Comparison of ENCODE assay signal across 8 cellular contexts in the genomic region with DNA sequence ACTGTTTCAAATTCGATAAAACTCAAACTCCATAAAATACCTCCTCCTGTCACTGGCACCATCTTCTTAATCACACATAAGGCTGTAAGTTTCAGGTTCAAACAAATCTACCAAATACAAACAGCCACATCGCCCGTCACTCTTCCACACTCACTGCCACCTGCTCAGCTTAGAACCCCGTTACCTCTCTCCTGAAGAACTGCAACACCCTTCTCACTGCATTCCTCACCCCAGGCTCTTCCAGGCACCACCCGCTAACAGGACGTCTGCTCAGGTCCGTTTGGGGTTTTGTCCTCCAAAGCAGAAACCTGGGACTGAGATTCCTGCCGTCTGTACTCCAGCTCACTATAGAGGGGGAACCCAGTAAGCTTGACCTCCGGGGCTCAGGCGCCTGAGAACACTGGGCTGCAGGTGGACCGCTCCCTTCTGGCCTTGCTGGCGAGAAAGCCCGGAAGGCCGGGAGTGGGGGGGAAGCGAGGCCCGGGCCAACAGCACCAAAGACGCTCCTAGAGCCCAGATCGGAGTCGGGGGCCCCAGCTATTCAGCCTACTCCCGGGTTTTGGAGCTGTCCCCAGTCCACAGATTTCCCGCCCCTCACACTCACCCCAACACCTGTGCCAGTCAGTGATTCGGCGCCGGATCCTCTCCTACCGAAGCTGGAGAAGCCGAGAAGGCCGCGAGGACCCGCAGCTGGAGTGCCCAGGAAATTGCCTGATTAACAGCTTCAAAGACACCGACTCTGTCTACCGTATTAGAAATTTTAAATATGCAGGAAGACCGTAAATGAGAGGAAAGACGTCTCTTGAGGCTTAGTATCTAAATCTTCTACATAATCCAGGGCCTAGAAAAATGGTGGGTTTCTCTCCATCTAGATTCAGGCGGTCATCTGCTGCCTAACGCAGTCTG. TPM values are rescaled to one million over a fixed set of nuclear protein-coding genes. Genes with fewer than 3 reads are reported as not detected.
A peak's percentile ranks its signal among the peaks of the same experiment; 100 is the strongest.
DNase-seq lines count a peak whose midpoint lies in the region; ATAC-seq and TF ChIP-seq lines count a peak whose summit lies in the region.

A gene with protein sequence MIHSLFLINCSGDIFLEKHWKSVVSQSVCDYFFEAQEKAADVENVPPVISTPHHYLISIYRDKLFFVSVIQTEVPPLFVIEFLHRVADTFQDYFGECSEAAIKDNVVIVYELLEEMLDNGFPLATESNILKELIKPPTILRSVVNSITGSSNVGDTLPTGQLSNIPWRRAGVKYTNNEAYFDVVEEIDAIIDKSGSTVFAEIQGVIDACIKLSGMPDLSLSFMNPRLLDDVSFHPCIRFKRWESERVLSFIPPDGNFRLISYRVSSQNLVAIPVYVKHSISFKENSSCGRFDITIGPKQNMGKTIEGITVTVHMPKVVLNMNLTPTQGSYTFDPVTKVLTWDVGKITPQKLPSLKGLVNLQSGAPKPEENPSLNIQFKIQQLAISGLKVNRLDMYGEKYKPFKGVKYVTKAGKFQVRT (minus strand): TSS at position 678 of the 906 bp plus-strand sequence. CDS start 12,449 bp downstream, outside the sequence.

- peak within 1 kb of the TSS; percentile 80 for H2BK15ac ChIP-seq in mesenchymal stem cell (ENCODE audit: low read depth, poor library complexity, severe bottlenecking)

- peak within 1 kb of the TSS; percentile 46 to 87 for H3K4ac ChIP-seq in mesenchymal stem cell (ENCODE audit: low read depth in 1 of 2, low read length in 2 of 2)

- intact Hi-C loops in dorsolateral prefrontal cortex (cut with DNase I) = loop anchor here (2.0 to 10.0 kb wide), 4 partner anchors 26 to 1084 kb away; a partner anchor contains a TSS

- H3K18ac ChIP-seq in mesenchymal stem cell (ENCODE audit: low read depth in 1 of 2, low read length in 2 of 2) = peak within 1 kb of the TSS; percentile 72 to 93

- H4K91ac ChIP-seq in mesenchymal stem cell (ENCODE audit: low read length) = peak within 1 kb of the TSS; percentile 91

- H3K14ac ChIP-seq in mesenchymal stem cell (ENCODE audit: low read length in 2 of 2) = peak within 1 kb of the TSS in 1 of 2 experiments; percentile 97

- peak within 1 kb of the TSS; percentile 31 to 96 (median 90) for H3K27ac ChIP-seq in dorsolateral prefrontal cortex
- H3K27ac ChIP-seq in mesenchymal stem cell (ENCODE audit: low read length, poor library complexity, severe bottlenecking) = peak within 1 kb of the TSS; percentile 96

- no peak within 1 kb of the TSS for H2BK5ac ChIP-seq in mesenchymal stem cell (ENCODE audit: low read depth, low read length, poor library complexity, severe bottlenecking)

- WGBS in mesenchymal stem cell = under 1% methylated on average over 31 of the region's 35 CpGs

- peak in 4 of 56 donors; percentile 4 to 12 (median 8) for TF ChIP-seq CTCF in dorsolateral prefrontal cortex (IDR thresholded peaks at IDR 0.05 in 54 of 56, conservative IDR thresholded peaks at IDR 0.05 in 2 of 56; ENCODE audit: low read depth in 1 of 56, partially characterized antibody in 56 of 56)

- H2BK120ac ChIP-seq in mesenchymal stem cell (ENCODE audit: low read depth, low read length) = peak within 1 kb of the TSS; percentile 8

- no peak within 1 kb of the TSS for H2AK5ac ChIP-seq in mesenchymal stem cell (ENCODE audit: low read length, severe bottlenecking)

- peaks cover 0 to 18% of the 10 kb centered on the region in 2 experiments for H3K36me3 ChIP-seq in mesenchymal stem cell (ENCODE audit: control insufficient read depth in 1 of 2, insufficient read depth in 2 of 2, low read depth in 1 of 2, low read length in 2 of 2)

- peak within 1 kb of the TSS; percentile 100 for H2AFZ ChIP-seq in mesenchymal stem cell (ENCODE audit: low read depth, low read length)

- ATAC-seq in HG02852 (IDR thresholded peaks at IDR 0.05; ENCODE audit: unreplicated experiment) = peak; percentile 36

- DNase-seq in NCI-H2081 (lab: John Stamatoyannopoulos, UW) (peak; percentile 83 to 90), NCI-H2081 treated with DMSO at 0.1 percent for 48 hours (lab: John Stamatoyannopoulos, UW) (no peak), NCI-H2171 (lab: John Stamatoyannopoulos, UW) (peak; percentile 78), dorsolateral prefrontal cortex (peak; percentile 59 to 87 (median 84)), mesenchymal stem cell (no peak)
- DNase-seq in activated CD4-positive, alpha-beta T cell treated with anti-CD3 and anti-CD28 coated beads, Interleukin-2, amount 50 U/mL, for 4 hours = peak; percentile 73 to 76
- DNase-seq in stimulated activated CD8-positive, alpha-beta memory T cell treated with anti-CD3 and anti-CD28 coated beads, Interleukin-15, amount 100 ng/mL, for 1 hour (ENCODE audit: low read depth) = peak; percentile 60

- H3K4me3 ChIP-seq in dorsolateral prefrontal cortex (peak within 1 kb of the TSS; percentile 59 to 99 (median 90)), mesenchymal stem cell (ENCODE audit: insufficient read depth in 1 of 2, low read depth in 1 of 2, low read length in 2 of 2) (peak within 1 kb of the TSS; percentile 87 to 97)

- peak within 1 kb of the TSS in 1 of 2 experiments; percentile 56 for H3K23ac ChIP-seq in mesenchymal stem cell (ENCODE audit: low read length in 2 of 2)

- H4K8ac ChIP-seq in mesenchymal stem cell (ENCODE audit: low read length) = peak within 1 kb of the TSS; percentile 60

- H2BK12ac ChIP-seq in mesenchymal stem cell (ENCODE audit: low read length in 2 of 2) = peak within 1 kb of the TSS; percentile 56 to 83

- no peaks in the 10 kb centered on the region for H3K9me3 ChIP-seq in mesenchymal stem cell (ENCODE audit: control insufficient read depth, low read length)

- H3K4me1 ChIP-seq in mesenchymal stem cell (ENCODE audit: control insufficient read depth, insufficient read depth, low read depth, low read length) = peaks cover 1% of the 10 kb centered on the region

- peak within 1 kb of the TSS; percentile 99 for H3K9ac ChIP-seq in mesenchymal stem cell (ENCODE audit: low read length)

- peak within 1 kb of the TSS; percentile 98 for H3K4me2 ChIP-seq in mesenchymal stem cell (ENCODE audit: low read length, poor library complexity, severe bottlenecking)

- peaks cover 18% of the 10 kb centered on the region for H3K79me1 ChIP-seq in mesenchymal stem cell (replicated peaks; ENCODE audit: low read length, poor library complexity, severe bottlenecking)

- H3K27me3 ChIP-seq in dorsolateral prefrontal cortex (no peaks in the 10 kb centered on the region), mesenchymal stem cell (ENCODE audit: control insufficient read depth in 1 of 2, insufficient read depth in 1 of 2, low read length in 2 of 2) (no peaks in the 10 kb centered on the region)

RNA-seq across cellular contexts. Expression of the gene that starts here (rescaled TPM):
- 10 to 100 TPM; 19.6 to 34.9 (median 26.7) TPM for total RNA-seq in dorsolateral prefrontal cortex
- polyA plus RNA-seq in mesenchymal stem cell (2013, experiment 1 of 2) = 33.0 TPM
- 33.7 TPM for polyA plus RNA-seq in mesenchymal stem cell (2013, experiment 2 of 2)

Comparison
In these comparisons a context has a peak if more than half of its experiments do, and no peak if none do; other contexts are left out.
1. DNase-seq: peak in NCI-H2081 (2 of 2), NCI-H2171 (single experiment), activated CD4-positive, alpha-beta T cell treated with anti-CD3 and anti-CD28 coated beads, Interleukin-2, amount 50 U/mL, for 4 hours (2 of 2), dorsolateral prefrontal cortex (10 of 10) and stimulated activated CD8-positive, alpha-beta memory T cell treated with anti-CD3 and anti-CD28 coated beads, Interleukin-15, amount 100 ng/mL, for 1 hour (single experiment); none in NCI-H2081 treated with DMSO at 0.1 percent for 48 hours (single experiment) and mesenchymal stem cell (single experiment).